19 cellular contexts compared by ENCODE assay signal in the genomic region with DNA sequence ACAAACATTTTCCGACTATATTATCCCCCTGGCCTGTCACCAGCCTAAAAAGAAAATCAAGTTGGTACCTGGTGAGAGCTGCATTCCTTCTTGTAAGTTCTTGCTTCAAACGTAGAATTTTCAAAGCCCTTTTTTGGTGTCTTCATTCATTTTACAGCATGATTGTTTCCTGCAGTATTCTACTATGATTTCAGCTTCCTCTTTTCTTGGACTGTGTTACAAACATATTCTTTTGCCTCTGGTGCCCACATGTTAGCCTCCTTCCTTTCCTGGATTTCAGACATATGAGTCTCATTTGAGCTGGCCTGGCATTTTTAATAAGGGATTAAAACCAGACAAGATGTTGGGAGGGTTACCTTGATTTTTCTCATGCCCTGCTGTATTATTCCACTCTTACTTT.
"Had no signal": no experiment of that assay in that cellular context is flagged by ENCODE, and none has a peak within 500 bp of the region (broad histone marks: within the 10 kb centered on the region; RNA-seq: fewer than 3 reads in every experiment).

No MANE protein-coding gene starts in this region.

- H3K9me3 Mint-ChIP-seq: dendritic cell treated with granulocyte-macrophage colony-stimulating factor and Interleukin-4, amounts not matched to agents 40 ng/mL and 50 ng/mL, for 4 days; effector memory CD8-positive, alpha-beta T cell; natural killer cell had no signal

- DNase-seq: effector memory CD8-positive, alpha-beta T cell; glutamatergic neuron; kidney; left cardiac atrium; left ventricle myocardium inferior; lower lobe of right lung; natural killer cell; ovary; right cardiac atrium; small intestine; stimulated activated CD4-positive, alpha-beta T cell treated with anti-CD3 and anti-CD28 coated beads, Interleukin-12 subunit alpha, Interleukin-12 subunit beta, amount 100 ng/mL, for 4 hours; stimulated activated naive CD4-positive, alpha-beta T cell; stomach; substantia nigra; transverse colon had no signal

- H3K4me3 Mint-ChIP-seq: dendritic cell treated with granulocyte-macrophage colony-stimulating factor and Interleukin-4, amounts not matched to agents 40 ng/mL and 50 ng/mL, for 4 days; effector memory CD8-positive, alpha-beta T cell; memory B cell; mesothelial cell of epicardium; natural killer cell; neural crest cell had no signal

- H3K27ac Mint-ChIP-seq: dendritic cell treated with granulocyte-macrophage colony-stimulating factor and Interleukin-4, amounts not matched to agents 40 ng/mL and 50 ng/mL, for 4 days; effector memory CD8-positive, alpha-beta T cell; memory B cell; mesothelial cell of epicardium; natural killer cell had no signal

- H3K36me3 Mint-ChIP-seq: memory B cell, mesothelial cell of epicardium, natural killer cell had no signal

- H3K4me1 Mint-ChIP-seq: mesothelial cell of epicardium, natural killer cell, neural crest cell had no signal
